In genomic region chr17:35046740-35047283, GRCh38 we compare ENCODE assay signal across 8 cellular contexts. TPM values are rescaled to one million over a fixed set of nuclear protein-coding genes. Genes with fewer than 3 reads are reported as not detected.
A peak's percentile ranks its signal among the peaks of the same experiment; 100 is the strongest.
DNase-seq lines count a peak whose midpoint lies in the region; ATAC-seq and TF ChIP-seq lines count a peak whose summit lies in the region.

No MANE protein-coding gene starts in this region.

- no peaks in the 10 kb centered on the region for H3K9me3 ChIP-seq in ascending aorta

- H3K36me3 ChIP-seq in ascending aorta = no peaks in the 10 kb centered on the region

- DNase-seq in activated CD4-positive, alpha-beta T cell treated with anti-CD3 and anti-CD28 coated beads for 48 hours = peak; percentile 73
- DNase-seq in epithelial cell of prostate (ENCODE audit: low read depth, low spot score) = no peak
- DNase-seq in stimulated activated CD4-positive, alpha-beta T cell treated with anti-CD3 and anti-CD28 coated beads, Interleukin-4, amount 100 ng/mL, for 24 hours = peak; percentile 78
- no peak for DNase-seq in NCI-H1105 (lab: John Stamatoyannopoulos, UW)
- DNase-seq in ascending aorta (ENCODE audit: low spot score in 2 of 2) = no peak

- no peaks in the 10 kb centered on the region for H3K27me3 ChIP-seq in ascending aorta

- no peak for TF ChIP-seq CTCF in ascending aorta (IDR thresholded peaks at IDR 0.05)

- H3K27ac ChIP-seq in epithelial cell of prostate (peak overlapping the region; percentile 1), ascending aorta (no peak overlapping the region)

- H3K4me3 ChIP-seq in ascending aorta = no peak overlapping the region

- TF ChIP-seq POLR2A in GM15510 (IDR thresholded peaks at IDR 0.05; ENCODE audit: borderline replicate concordance, extremely low read depth, insufficient read length) = peak; percentile 19

- intact Hi-C loops in ascending aorta (cut with DNase I) = no loop called here

- no peaks in the 10 kb centered on the region for H3K4me1 ChIP-seq in ascending aorta

- ATAC-seq in HG03469 (IDR thresholded peaks at IDR 0.05; ENCODE audit: unreplicated experiment) (peak; percentile 42), HG02981 (IDR thresholded peaks at IDR 0.05; ENCODE audit: unreplicated experiment) (no peak)

RNA-seq across cellular contexts. Expression of gene RFFL, which starts 16.7 kb away (rescaled TPM):
- 20.0 TPM for total RNA-seq in ascending aorta

Comparison
In these comparisons a context has a peak if more than half of its experiments do, and no peak if none do; other contexts are left out.
1. DNase-seq: peak in activated CD4-positive, alpha-beta T cell treated with anti-CD3 and anti-CD28 coated beads for 48 hours (single experiment) and stimulated activated CD4-positive, alpha-beta T cell treated with anti-CD3 and anti-CD28 coated beads, Interleukin-4, amount 100 ng/mL, for 24 hours (single experiment); none in epithelial cell of prostate (single experiment), NCI-H1105 (single experiment) and ascending aorta (0 of 2).